Comparison of ENCODE assay signal across 17 cellular contexts in the genomic region with DNA sequence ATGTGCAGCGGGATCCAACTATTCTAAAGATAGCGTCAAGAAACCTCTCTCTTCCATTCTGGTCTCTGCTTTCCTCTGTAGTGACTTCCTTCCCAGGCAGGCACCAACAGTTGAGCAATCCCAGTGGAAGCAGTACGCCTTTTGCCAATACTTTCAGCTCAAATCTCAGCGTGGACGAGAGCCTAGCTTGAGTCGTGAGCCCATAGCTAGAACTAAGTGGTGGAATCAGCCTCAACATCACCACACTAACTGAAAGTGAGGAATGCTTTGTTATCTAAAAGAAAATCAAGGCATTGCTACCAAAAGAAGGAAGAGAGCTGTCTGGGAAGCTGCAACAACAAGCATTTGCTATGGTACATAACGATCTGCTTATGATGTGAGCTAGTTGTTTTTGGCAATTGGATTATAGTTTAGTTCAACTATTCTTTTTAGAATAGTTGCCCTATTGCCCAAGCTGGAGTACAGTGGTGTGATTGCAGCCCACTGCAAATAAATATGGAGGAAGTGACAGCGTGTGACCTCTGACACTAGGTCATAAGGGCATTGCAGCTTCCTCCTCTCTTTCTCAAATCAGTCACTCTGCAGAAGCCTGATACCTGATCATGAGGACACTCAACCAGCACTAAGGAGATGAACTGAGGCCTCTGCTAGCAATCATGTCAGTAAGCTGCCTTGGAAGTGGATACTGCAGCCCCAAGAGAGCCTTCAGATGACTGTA. TPM values are rescaled to one million over a fixed set of nuclear protein-coding genes. Genes with fewer than 3 reads are reported as not detected.
DNase-seq lines count a peak whose midpoint lies in the region; ATAC-seq and TF ChIP-seq lines count a peak whose summit lies in the region.
"Had no signal": no experiment of that assay in that cellular context is flagged by ENCODE, and none has a peak within 500 bp of the region (broad histone marks: within the 10 kb centered on the region; RNA-seq: fewer than 3 reads in every experiment).

No MANE protein-coding gene starts in this region.

- peak overlapping the region; percentile 13; the same call in 1 of the 2 replicates for H2AFZ ChIP-seq in OCI-LY1 (ENCODE audit: low read length)

- DNase-seq in CD1c-positive myeloid dendritic cell (ENCODE audit: extremely low spot score), result peak; percentile 28
- DNase-seq in dermis microvascular lymphatic vessel endothelial cell (ENCODE audit: low read depth in 2 of 2), result peak; percentile 42 to 63
- no peak for DNase-seq in mesendoderm
- DNase-seq in effector CD8-positive, alpha-beta T cell (lab: John Stamatoyannopoulos, UW), result no peak
- DNase-seq in stimulated activated CD4-positive, alpha-beta T cell treated with anti-CD3 and anti-CD28 coated beads, Interleukin-15, amount 100 ng/mL, for 24 hours, result no peak
- DNase-seq: activated CD4-positive, alpha-beta T cell treated with anti-CD3 and anti-CD28 coated beads, Interleukin-2, amount 50 U/mL, for 4 hours; CD4-positive, alpha-beta memory T cell; effector memory CD4-positive, alpha-beta T cell; HCEC 1CT; NCI-H1436 treated with DMSO at 0.1 percent for 48 hours; NCI-H748 treated with DMSO at 0.1 percent for 48 hours; stimulated activated CD4-positive, alpha-beta T cell treated with anti-CD3 and anti-CD28 coated beads, Interleukin-12 subunit alpha, Interleukin-12 subunit beta, amount 100 ng/mL, for 4 hours; SW 1271 had no signal

- no CpG with 5 or more reads among the region's 8 CpGs for WGBS in mesendoderm (ENCODE audit: extremely low coverage, insufficient coverage, low lambda C conversion rate)

- no peak for ATAC-seq in activated CD4-positive, CD25-positive, alpha-beta regulatory T cell treated with anti-CD3 and anti-CD28 coated beads, Interleukin-2, amount 50 U/mL, for 24 hours
- no peak for ATAC-seq in HG03025 (IDR thresholded peaks at IDR 0.05; ENCODE audit: low FRiP score, unreplicated experiment)

- H3K4me3 ChIP-seq in OCI-LY1 (ENCODE audit: low read depth, low read length, poor library complexity, severe bottlenecking), result no peak overlapping the region
- no peak overlapping the region for H3K4me3 ChIP-seq in mesendoderm (ENCODE audit: low read length)

- no peak overlapping the region for H2BK15ac ChIP-seq in mesendoderm (replicated peaks; ENCODE audit: low read depth)

- no peak overlapping the region for H3K4ac ChIP-seq in mesendoderm (ENCODE audit: low read depth, low read length)

- no peak overlapping the region for H4K8ac ChIP-seq in mesendoderm (ENCODE audit: low read depth, low read length)

- no peaks in the 10 kb centered on the region for H3K27me3 ChIP-seq in OCI-LY1 (ENCODE audit: insufficient read depth, low read length)
- no peaks in the 10 kb centered on the region for H3K27me3 ChIP-seq in mesendoderm (ENCODE audit: insufficient read depth, low read length, poor library complexity)

- no peaks in the 10 kb centered on the region for H3F3A ChIP-seq in OCI-LY1 (ENCODE audit: insufficient read depth, low read length)

- H3K4me1 ChIP-seq in OCI-LY1 (ENCODE audit: insufficient read depth, low read length, severe bottlenecking) (peaks cover 11% of the 10 kb centered on the region), mesendoderm (ENCODE audit: control insufficient read depth, low read depth, low read length) (peaks cover 2% of the 10 kb centered on the region)

- no peak overlapping the region for H3K27ac ChIP-seq in OCI-LY1 (ENCODE audit: low read depth, low read length, poor library complexity, severe bottlenecking)
- no peak overlapping the region for H3K27ac ChIP-seq in mesendoderm (ENCODE audit: low read depth, low read length)
- H3K27ac ChIP-seq: RWPE1 had no signal

- H3K56ac ChIP-seq in mesendoderm (ENCODE audit: low read length), result peak overlapping the region; percentile 9

- H3K4me2 ChIP-seq in OCI-LY1 (ENCODE audit: low read length) (no peak overlapping the region), mesendoderm (ENCODE audit: low read length) (no peak overlapping the region)

- no peak overlapping the region for H2AK5ac ChIP-seq in mesendoderm (ENCODE audit: low read length)

- H3K79me2 ChIP-seq in OCI-LY1 (ENCODE audit: insufficient read depth, low read length) (no peaks in the 10 kb centered on the region), mesendoderm (ENCODE audit: control insufficient read depth, insufficient read depth, low read length) (no peaks in the 10 kb centered on the region)

- H3K36me3 ChIP-seq in OCI-LY1 (ENCODE audit: insufficient read depth, low read length), result no peaks in the 10 kb centered on the region
- no peaks in the 10 kb centered on the region for H3K36me3 ChIP-seq in mesendoderm (ENCODE audit: control insufficient read depth, insufficient read depth, low read length)

- no peak overlapping the region for H3K18ac ChIP-seq in mesendoderm (ENCODE audit: low read length)

- no peak overlapping the region for H4K5ac ChIP-seq in mesendoderm (ENCODE audit: low read length)

- H3K9ac ChIP-seq in OCI-LY1 (ENCODE audit: low read length) (no peak overlapping the region), mesendoderm (ENCODE audit: low read length) (no peak overlapping the region)

- no peaks in the 10 kb centered on the region for H3K79me1 ChIP-seq in mesendoderm (ENCODE audit: low read length)

- H2BK120ac ChIP-seq in mesendoderm (ENCODE audit: low read depth, low read length), result no peak overlapping the region

- H3K23ac ChIP-seq in mesendoderm (ENCODE audit: low read length), result no peak overlapping the region

- no peaks in the 10 kb centered on the region for H4K20me1 ChIP-seq in OCI-LY1 (ENCODE audit: insufficient read depth, low read length)

- H2BK5ac ChIP-seq in mesendoderm (ENCODE audit: low read length), result no peak overlapping the region

- TF ChIP-seq CTCF in OCI-LY1 (IDR thresholded peaks at IDR 0.05; ENCODE audit: low read length), result no peak

- no peaks in the 10 kb centered on the region for H3K9me2 ChIP-seq in OCI-LY1 (ENCODE audit: low read depth, low read length)

- H3K9me3 ChIP-seq in OCI-LY1 (ENCODE audit: low read length), result no peaks in the 10 kb centered on the region

RNA-seq across cellular contexts. Expression of a gene that starts 24.7 kb away (rescaled TPM):
- 57.4 and 71.6 TPM in 2 replicates for total RNA-seq in dermis microvascular lymphatic vessel endothelial cell
- 8.4 TPM for polyA plus RNA-seq in mesendoderm (2013, experiment 1 of 2)
- 7.8 TPM for polyA plus RNA-seq in mesendoderm (2013, experiment 2 of 2)

RNA-seq across cellular contexts. Expression of a gene that starts 26.1 kb away (rescaled TPM):
- 51.5 and 60.3 TPM in 2 replicates for total RNA-seq in dermis microvascular lymphatic vessel endothelial cell
- polyA plus RNA-seq in mesendoderm (2013, experiment 1 of 2), result 192 TPM
- polyA plus RNA-seq in mesendoderm (2013, experiment 2 of 2), result 194 TPM

Comparison
In these comparisons a context has a peak if more than half of its experiments do, and no peak if none do; other contexts are left out.
1. DNase-seq: peak in CD1c-positive myeloid dendritic cell (single experiment) and dermis microvascular lymphatic vessel endothelial cell (2 of 2); none in mesendoderm (single experiment), effector CD8-positive, alpha-beta T cell (single experiment) and stimulated activated CD4-positive, alpha-beta T cell treated with anti-CD3 and anti-CD28 coated beads, Interleukin-15, amount 100 ng/mL, for 24 hours (single experiment).